ENCODE assay signal across 24 cellular contexts in the genomic region with DNA sequence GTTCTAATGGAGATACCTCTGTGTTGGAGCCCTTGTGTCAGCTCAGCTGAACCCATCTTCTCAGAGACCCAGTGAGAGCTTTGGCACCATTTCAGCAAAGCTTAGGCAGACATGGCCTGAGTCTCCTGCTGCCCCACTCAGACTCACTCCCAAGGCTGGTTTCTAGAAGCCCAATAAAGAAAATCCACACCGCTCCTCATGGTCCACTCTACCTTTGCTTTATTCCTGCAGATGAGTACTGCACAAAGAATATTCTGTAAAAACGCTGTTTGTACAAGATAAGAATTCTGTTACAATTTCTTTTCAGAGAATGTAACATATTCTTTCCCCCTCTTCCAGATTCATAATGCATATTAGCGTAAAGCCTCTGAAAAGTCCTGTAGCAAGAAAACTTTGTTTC.
"Had no signal": no experiment of that assay in that cellular context is flagged by ENCODE, and none has a peak within 500 bp of the region (broad histone marks: within the 10 kb centered on the region; RNA-seq: fewer than 3 reads in every experiment).

No MANE protein-coding gene starts in this region.

- H3K9me3 ChIP-seq: neutrophil, pancreas, prostate gland, right lobe of liver, sigmoid colon, suprapubic skin, testis, tibial artery, transverse colon, upper lobe of right lung, uterus had no signal

- ATAC-seq: naive thymus-derived CD8-positive, alpha-beta T cell; natural killer cell treated with Interleukin-12 subunit alpha and Interleukin-12 subunit beta and Interleukin-15 and Interleukin-18, amount 100 ng/mL, for 72 hours; right cardiac atrium; stimulated activated effector memory CD8-positive, alpha-beta T cell treated with anti-CD3 and anti-CD28 coated beads, Interleukin-12 subunit alpha, Interleukin-12 subunit beta, amount 100 ng/mL, for 72 hours; stimulated activated naive B cell treated with anti-CD40 and anti-IgM and Interleukin-4, amounts not matched to agents 10 μg/mL and 1 μg/mL and 100 μg/mL, for 72 hours; upper lobe of right lung had no signal

- DNase-seq: naive thymus-derived CD8-positive, alpha-beta T cell; nephron progenitor cell; pancreas; right cardiac atrium; right lobe of liver; sigmoid colon; small intestine; stimulated activated CD4-positive, alpha-beta T cell treated with anti-CD3 and anti-CD28 coated beads, Interleukin-15, amount 100 ng/mL, for 24 hours; stimulated activated CD4-positive, alpha-beta T cell treated with anti-CD3 and anti-CD28 coated beads, Interleukin-2, amount 100 ng/mL, for 24 hours; stimulated activated CD4-positive, alpha-beta T cell treated with anti-CD3 and anti-CD28 coated beads, Interleukin-2, amount 100 ng/mL, for 48 hours; stimulated activated CD4-positive, alpha-beta T cell treated with anti-CD3 and anti-CD28 coated beads, Interleukin-4, amount 100 ng/mL, for 24 hours; stimulated activated naive B cell treated with anti-CD40 and anti-IgM and Interleukin-4, amounts not matched to agents 10 μg/mL and 1 μg/mL and 100 μg/mL, for 72 hours; stimulated activated naive CD4-positive, alpha-beta T cell treated with Interleukin-2 at 50 U/mL for 16 hours; stomach; transverse colon; upper lobe of right lung; uterus had no signal

- H3K4me1 ChIP-seq: pancreas, sigmoid colon, stomach, tibial artery, transverse colon, upper lobe of right lung, uterus had no signal

- H3K27ac ChIP-seq: neutrophil, prostate gland, right lobe of liver, sigmoid colon, stomach, suprapubic skin, testis, tibial artery, transverse colon, upper lobe of right lung, uterus had no signal

- H3K27me3 ChIP-seq: pancreas, right lobe of liver, sigmoid colon, testis, upper lobe of right lung, uterus had no signal

- H3K36me3 ChIP-seq: neutrophil, pancreas, prostate gland, right lobe of liver, sigmoid colon, stomach, suprapubic skin, tibial artery, transverse colon, upper lobe of right lung, uterus had no signal

- H3K4me3 ChIP-seq: pancreas, prostate gland, right lobe of liver, sigmoid colon, stomach, suprapubic skin, testis, tibial artery, transverse colon, upper lobe of right lung, uterus had no signal
